8 cellular contexts compared by ENCODE assay signal in the genomic region with DNA sequence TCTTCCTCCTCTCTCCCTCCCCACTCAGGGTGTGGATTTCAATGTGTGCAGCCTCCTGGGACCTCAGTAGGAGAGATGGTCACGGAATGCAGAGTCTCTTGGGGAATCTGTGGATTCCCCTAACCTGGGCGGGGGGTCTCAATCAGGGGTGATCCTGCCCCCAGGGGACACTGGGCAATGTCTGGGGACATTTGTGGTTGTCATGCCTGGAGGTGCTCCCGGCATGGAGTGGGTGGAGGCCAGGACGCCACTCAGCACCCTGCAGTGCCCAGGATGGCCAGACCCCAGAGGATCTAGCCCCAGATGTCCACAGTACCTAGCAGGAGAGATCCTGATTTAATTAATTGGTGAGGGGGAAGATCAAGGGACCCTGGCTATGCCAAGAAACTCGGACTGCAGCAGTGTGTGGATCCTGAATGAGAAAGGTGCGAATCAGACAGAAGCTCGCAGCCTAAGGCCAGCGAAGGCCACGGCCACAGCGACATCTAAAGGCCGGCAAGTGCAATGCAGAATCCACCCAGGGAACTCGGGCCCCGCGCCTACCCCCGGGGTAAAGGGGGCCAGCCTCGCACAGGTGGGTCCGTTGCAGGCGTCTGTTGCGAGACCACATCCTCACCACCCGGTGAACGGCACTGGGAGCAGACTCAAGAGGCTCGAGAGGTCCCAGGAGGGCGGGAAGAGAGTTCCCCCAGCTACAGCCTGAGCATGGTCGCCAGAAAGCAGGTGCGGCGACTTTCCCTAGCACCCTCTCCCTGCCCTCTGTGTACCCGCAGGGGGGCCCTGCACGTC.
DNase-seq lines count a peak whose midpoint lies in the region; ATAC-seq and TF ChIP-seq lines count a peak whose summit lies in the region.

No MANE protein-coding gene starts in this region.

- no CpG with 5 or more reads among the region's 28 CpGs for WGBS in trophoblast cell (ENCODE audit: extremely low coverage, insufficient coverage, insufficient read length)

- peak overlapping the region; percentile 44 for H4K8ac ChIP-seq in trophoblast cell (ENCODE audit: low read depth, low read length)

- peak overlapping the region; percentile 64 for H3K27ac ChIP-seq in trophoblast cell (ENCODE audit: low read depth, low read length)

- H3K14ac ChIP-seq in trophoblast cell (ENCODE audit: low read length), result peak overlapping the region; percentile 37

- H2BK5ac ChIP-seq in trophoblast cell (ENCODE audit: low read depth, low read length, poor library complexity), result no peak overlapping the region

- H3K4me3 ChIP-seq in fibroblast of mammary gland (ENCODE audit: control insufficient read depth, low read depth, low read length), result no peak overlapping the region
- no peak overlapping the region for H3K4me3 ChIP-seq in trophoblast cell (ENCODE audit: low read depth, low read length)

- no peaks in the 10 kb centered on the region for H3K27me3 ChIP-seq in trophoblast cell (ENCODE audit: insufficient read depth, low read length)

- H4K91ac ChIP-seq in trophoblast cell (ENCODE audit: low read depth, low read length), result peak overlapping the region; percentile 36

- H3K36me3 ChIP-seq in trophoblast cell (ENCODE audit: control insufficient read depth in 1 of 2, insufficient read depth in 2 of 2, low read length in 2 of 2), result no peaks in the 10 kb centered on the region

- H3K23ac ChIP-seq in trophoblast cell (ENCODE audit: low read length), result no peak overlapping the region

- intact Hi-C loops in sciatic nerve (cut with DNase I), result loop anchor here (5.0 kb wide), 1 partner anchor 141 kb away; no protein-coding TSS in a partner anchor

- H2AK5ac ChIP-seq in trophoblast cell (ENCODE audit: low read length), result peak overlapping the region; percentile 3

- no peak overlapping the region for H4K12ac ChIP-seq in trophoblast cell (ENCODE audit: low read depth, low read length)

- H3K9ac ChIP-seq in trophoblast cell (ENCODE audit: low read length), result no peak overlapping the region

- no peak overlapping the region for H3K4ac ChIP-seq in trophoblast cell (ENCODE audit: low read depth, low read length)

- peak overlapping the region; percentile 6 for H3K18ac ChIP-seq in trophoblast cell (ENCODE audit: low read length)

- peak; percentile 87 for TF ChIP-seq CTCF in fibroblast of mammary gland (conservative IDR thresholded peaks at IDR 0.05; ENCODE audit: control insufficient read depth, insufficient read depth, low read depth, low read length)

- peak overlapping the region; percentile 87 for H2BK12ac ChIP-seq in trophoblast cell (ENCODE audit: low read length)

- peak overlapping the region; percentile 30 for H3K4me2 ChIP-seq in trophoblast cell (ENCODE audit: low read length)

- peaks cover 10 to 15% of the 10 kb centered on the region in 2 experiments for H3K4me1 ChIP-seq in trophoblast cell (ENCODE audit: control insufficient read depth in 1 of 2, insufficient read depth in 2 of 2, low read length in 2 of 2)

- no peak for ATAC-seq in HG03354 (IDR thresholded peaks at IDR 0.05; ENCODE audit: poor library complexity, severe bottlenecking, unreplicated experiment)
- ATAC-seq in sciatic nerve, result no peak

- no peak overlapping the region for H2AFZ ChIP-seq in trophoblast cell (ENCODE audit: insufficient read depth, low read length, poor library complexity)

- H3K9me3 ChIP-seq in trophoblast cell (ENCODE audit: insufficient read depth, low read depth, low read length), result peaks cover 6% of the 10 kb centered on the region

- DNase-seq in Daoy (ENCODE audit: low read depth) (peak; percentile 46), M059J (ENCODE audit: low read depth) (peak; percentile 28), activated T-cell treated with anti-CD3 and anti-CD28 coated beads for 24 hours (ENCODE audit: low read depth) (peak; percentile 49), fibroblast of mammary gland (ENCODE audit: low read depth) (peak; percentile 36), trophoblast cell (peak in 1 of 2 donors; percentile 76), NCI-H1105 (lab: John Stamatoyannopoulos, UW) (no peak), sciatic nerve (ENCODE audit: low spot score) (no peak)

- H3K79me2 ChIP-seq in trophoblast cell (ENCODE audit: control insufficient read depth, insufficient read depth, low read length, poor library complexity), result no peaks in the 10 kb centered on the region

- H3K79me1 ChIP-seq in trophoblast cell (ENCODE audit: low read length), result peaks cover 15% of the 10 kb centered on the region

- H2BK120ac ChIP-seq in trophoblast cell (ENCODE audit: insufficient read depth, low read length, poor library complexity), result peak overlapping the region; percentile 36

Comparison
In these comparisons a context has a peak if more than half of its experiments do, and no peak if none do; other contexts are left out.
1. DNase-seq: peak in Daoy (single experiment), M059J (single experiment), activated T-cell treated with anti-CD3 and anti-CD28 coated beads for 24 hours (single experiment) and fibroblast of mammary gland (single experiment); none in NCI-H1105 (single experiment) and sciatic nerve (single experiment).